ENCODE assay signal across 2 cellular contexts in genomic region chr17:10836145-10836544, GRCh38.
"Had no signal": no experiment of that assay in that cellular context is flagged by ENCODE, and none has a peak within 500 bp of the region (broad histone marks: within the 10 kb centered on the region; RNA-seq: fewer than 3 reads in every experiment).

No MANE protein-coding gene starts in this region.

- DNase-seq: GDM1, GF-D8 had no signal
